Comparison of ENCODE assay signal across 8 cellular contexts in genomic region chr19:46785980-46786235, GRCh38. TPM values are rescaled to one million over a fixed set of nuclear protein-coding genes. Genes with fewer than 3 reads are reported as not detected.
DNase-seq lines count a peak whose midpoint lies in the region; ATAC-seq and TF ChIP-seq lines count a peak whose summit lies in the region.

No MANE protein-coding gene starts in this region.

- H3K27ac Mint-ChIP-seq in activated T-helper 1 cell treated with anti-CD3 and anti-CD28 coated beads, Interleukin-12 subunit alpha, Interleukin-12 subunit beta, Interleukin-2, Interleukin-4 antibody, amounts not matched to agents 30 ng/mL and 10 ng/mL and 1 ng/mL, durations not matched to agents 14 hours and 24 hours and 36 hours = peak overlapping the region; percentile 92

- peaks cover 51% of the 10 kb centered on the region for H3K4me1 Mint-ChIP-seq in activated T-helper 1 cell treated with anti-CD3 and anti-CD28 coated beads, Interleukin-12 subunit alpha, Interleukin-12 subunit beta, Interleukin-2, Interleukin-4 antibody, amounts not matched to agents 30 ng/mL and 10 ng/mL and 1 ng/mL, durations not matched to agents 14 hours and 24 hours and 36 hours (ENCODE audit: low read depth)

- peaks cover 9% of the 10 kb centered on the region; the same call in 1 of the 2 replicates for H4K20me1 ChIP-seq in SK-N-SH (ENCODE audit: insufficient read depth)

- WGBS in SK-N-SH (ENCODE audit: low lambda C conversion rate) = 62% methylated on average over 4 of the region's 4 CpGs

- TF ChIP-seq RAD21 in SK-N-SH (IDR thresholded peaks at IDR 0.05; ENCODE audit: low read length) = no peak

- DNase-seq in SK-N-SH (no peak), ecto neural progenitor cell (ENCODE audit: low spot score) (no peak)
- no peak for DNase-seq in activated T-helper 1 cell treated with anti-CD3 and anti-CD28 coated beads, Interleukin-12 subunit alpha, Interleukin-12 subunit beta, Interleukin-2, Interleukin-4 antibody, amounts not matched to agents 30 ng/mL and 10 ng/mL and 1 ng/mL, durations not matched to agents 14 hours and 24 hours and 36 hours (ENCODE audit: low spot score)

- H3K27me3 ChIP-seq in SK-N-SH (ENCODE audit: insufficient read depth) (no peaks in the 10 kb centered on the region), iPS-20b (ENCODE audit: insufficient read depth, low read length) (peaks cover 9% of the 10 kb centered on the region), stomach smooth muscle (ENCODE audit: control insufficient read depth in 1 of 2, insufficient read depth in 2 of 2, low read length in 2 of 2) (no peaks in the 10 kb centered on the region)

- no peaks in the 10 kb centered on the region for H3K9me3 Mint-ChIP-seq in activated T-helper 1 cell treated with anti-CD3 and anti-CD28 coated beads, Interleukin-12 subunit alpha, Interleukin-12 subunit beta, Interleukin-2, Interleukin-4 antibody, amounts not matched to agents 30 ng/mL and 10 ng/mL and 1 ng/mL, durations not matched to agents 14 hours and 24 hours and 36 hours

- intact Hi-C loops in activated T-helper 1 cell treated with anti-CD3 and anti-CD28 coated beads, Interleukin-12 subunit alpha, Interleukin-12 subunit beta, Interleukin-2, Interleukin-4 antibody, amounts not matched to agents 30 ng/mL and 10 ng/mL and 1 ng/mL, durations not matched to agents 14 hours and 24 hours and 36 hours (cut with micrococcal nuclease) = loop anchor here (1.0 to 10.0 kb wide), 6 partner anchors 34 to 326 kb away; partner anchors contain the start of genes CALM3, FKRP, STRN4 and ZC3H4

- H3K4me3 Mint-ChIP-seq in activated T-helper 1 cell treated with anti-CD3 and anti-CD28 coated beads, Interleukin-12 subunit alpha, Interleukin-12 subunit beta, Interleukin-2, Interleukin-4 antibody, amounts not matched to agents 30 ng/mL and 10 ng/mL and 1 ng/mL, durations not matched to agents 14 hours and 24 hours and 36 hours = peak overlapping the region; percentile 95

- peaks cover 22% of the 10 kb centered on the region for H3F3A ChIP-seq in SK-N-SH (replicated peaks; ENCODE audit: insufficient read depth)

- H3K79me2 ChIP-seq in SK-N-SH (ENCODE audit: insufficient read depth) = peaks cover 75% of the 10 kb centered on the region

- H3K36me3 ChIP-seq in SK-N-SH (replicated peaks in 1 of 2; ENCODE audit: control insufficient read depth in 1 of 2, insufficient read depth in 2 of 2, low read length in 1 of 2) = peaks cover 8 to 24% of the 10 kb centered on the region in 2 experiments
- peaks cover 48% of the 10 kb centered on the region for H3K36me3 ChIP-seq in iPS-20b (ENCODE audit: insufficient read depth, low read depth, low read length)
- H3K36me3 ChIP-seq in stomach smooth muscle (ENCODE audit: control insufficient read depth in 2 of 2, insufficient read depth in 2 of 2, low read length in 2 of 2) = peaks cover 0 to 10% of the 10 kb centered on the region in 2 donors

- no peak overlapping the region for H2AFZ ChIP-seq in SK-N-SH (ENCODE audit: low read depth)

- H3K36me3 Mint-ChIP-seq in activated T-helper 1 cell treated with anti-CD3 and anti-CD28 coated beads, Interleukin-12 subunit alpha, Interleukin-12 subunit beta, Interleukin-2, Interleukin-4 antibody, amounts not matched to agents 30 ng/mL and 10 ng/mL and 1 ng/mL, durations not matched to agents 14 hours and 24 hours and 36 hours (ENCODE audit: low read depth) = peaks cover 57% of the 10 kb centered on the region

- POLR2A ChIA-PET in SK-N-SH (lab: Yijun Ruan, JAX) = interaction anchor here (0.6 kb wide), 1 partner anchor 40 kb away, joined by 3 read pairs; the partner anchor contains the start of gene FKRP

- TF ChIP-seq CTCF in SK-N-SH (IDR thresholded peaks at IDR 0.05) = no peak

- ATAC-seq in SK-N-SH treated with all-trans-retinoic acid at 6 μM for 48 hours (no peak), HG02973 (IDR thresholded peaks at IDR 0.05; ENCODE audit: unreplicated experiment) (no peak), GM18517 (IDR thresholded peaks at IDR 0.05; ENCODE audit: unreplicated experiment) (no peak)

- CTCF ChIA-PET in SK-N-SH (lab: Yijun Ruan, JAX) = interaction anchor here (0.6 to 2.3 kb wide), 5 partner anchors 13 to 83 kb away, joined by 3 to 14 read pairs (median 5); no protein-coding TSS in a partner anchor

- H3K27me3 Mint-ChIP-seq in activated T-helper 1 cell treated with anti-CD3 and anti-CD28 coated beads, Interleukin-12 subunit alpha, Interleukin-12 subunit beta, Interleukin-2, Interleukin-4 antibody, amounts not matched to agents 30 ng/mL and 10 ng/mL and 1 ng/mL, durations not matched to agents 14 hours and 24 hours and 36 hours (ENCODE audit: insufficient read depth) = no peaks in the 10 kb centered on the region

- TF ChIP-seq EP300 in SK-N-SH (IDR thresholded peaks at IDR 0.05; ENCODE audit: borderline replicate concordance in 1 of 2, low read depth in 1 of 2, low read length in 1 of 2) = no peak

- H3K9me2 ChIP-seq in SK-N-SH = no peaks in the 10 kb centered on the region

- H3K4me1 ChIP-seq in SK-N-SH (ENCODE audit: control insufficient read depth in 1 of 2, insufficient read depth in 2 of 2, low read depth in 1 of 2, low read length in 1 of 2) = peaks cover 18 to 30% of the 10 kb centered on the region in 2 experiments; a peak in 3 of 4 replicates
- peaks cover 13% of the 10 kb centered on the region; the same call in 1 of the 2 replicates for H3K4me1 ChIP-seq in iPS-20b (ENCODE audit: insufficient read depth, low read length)
- peaks cover 36% of the 10 kb centered on the region for H3K4me1 ChIP-seq in stomach smooth muscle (ENCODE audit: control insufficient read depth, insufficient read depth, low read length)

- peak overlapping the region; percentile 91 for H3K9ac ChIP-seq in SK-N-SH
- H3K9ac ChIP-seq in iPS-20b (ENCODE audit: low read depth, low read length) = peak overlapping the region; percentile 99
- H3K9ac ChIP-seq in stomach smooth muscle (ENCODE audit: low read length in 2 of 2) = peak overlapping the region; percentile 45 to 55

- peak overlapping the region; percentile 62 to 95 for H3K4me3 ChIP-seq in SK-N-SH (ENCODE audit: low read depth in 2 of 2, low read length in 1 of 2)
- H3K4me3 ChIP-seq in iPS-20b (ENCODE audit: low read length) = peak overlapping the region; percentile 99
- H3K4me3 ChIP-seq in stomach smooth muscle (ENCODE audit: low read length in 2 of 2) = peak overlapping the region; percentile 68 to 83

- no peaks in the 10 kb centered on the region for H3K9me3 ChIP-seq in SK-N-SH
- no peaks in the 10 kb centered on the region for H3K9me3 ChIP-seq in iPS-20b (ENCODE audit: insufficient read depth, low read depth, low read length)
- H3K9me3 ChIP-seq in stomach smooth muscle (ENCODE audit: control insufficient read depth in 2 of 2, low read length in 2 of 2) = no peaks in the 10 kb centered on the region

- H3K4me2 ChIP-seq in SK-N-SH = peak overlapping the region; percentile 98

- H3K27ac ChIP-seq in SK-N-SH (ENCODE audit: low read depth in 2 of 2, low read length in 1 of 2) (peak overlapping the region; percentile 87 to 92), iPS-20b (ENCODE audit: low read length) (peak overlapping the region; percentile 64), stomach smooth muscle (ENCODE audit: low read length) (peak overlapping the region; percentile 67)

TF ChIP-seq in SK-N-SH, 30 proteins besides CTCF, POLR2A, EP300 and RAD21 (continues in another document):
- no peak for TF ChIP-seq YY1 (IDR thresholded peaks at IDR 0.05; ENCODE audit: low read depth)
- TF ChIP-seq USF1 (IDR thresholded peaks at IDR 0.05; ENCODE audit: borderline replicate concordance, low read depth) = no peak
- TF ChIP-seq POLR2AphosphoS5 (IDR thresholded peaks at IDR 0.05; ENCODE audit: low read depth, low read length) = no peak
- no peak for TF ChIP-seq MXI1 (IDR thresholded peaks at IDR 0.05; ENCODE audit: low read depth, low read length)

TF ChIP-seq in SK-N-SH treated with all-trans-retinoic acid at 6 μM for 48 hours, 23 proteins besides CTCF, POLR2A, EP300 and RAD21 (continues in another document):
- TF ChIP-seq CSDC2 (CRISPR knock-in tag; IDR thresholded peaks at IDR 0.05) = no peak
- TF ChIP-seq, protein P1, sequence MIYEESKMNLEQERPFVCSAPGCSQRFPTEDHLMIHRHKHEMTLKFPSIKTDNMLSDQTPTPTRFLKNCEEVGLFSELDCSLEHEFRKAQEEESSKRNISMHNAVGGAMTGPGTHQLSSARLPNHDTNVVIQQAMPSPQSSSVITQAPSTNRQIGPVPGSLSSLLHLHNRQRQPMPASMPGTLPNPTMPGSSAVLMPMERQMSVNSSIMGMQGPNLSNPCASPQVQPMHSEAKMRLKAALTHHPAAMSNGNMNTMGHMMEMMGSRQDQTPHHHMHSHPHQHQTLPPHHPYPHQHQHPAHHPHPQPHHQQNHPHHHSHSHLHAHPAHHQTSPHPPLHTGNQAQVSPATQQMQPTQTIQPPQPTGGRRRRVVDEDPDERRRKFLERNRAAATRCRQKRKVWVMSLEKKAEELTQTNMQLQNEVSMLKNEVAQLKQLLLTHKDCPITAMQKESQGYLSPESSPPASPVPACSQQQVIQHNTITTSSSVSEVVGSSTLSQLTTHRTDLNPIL (CRISPR knock-in tag; IDR thresholded peaks at IDR 0.05; ENCODE audit: low read depth) = no peak
- no peak for TF ChIP-seq ZNF8 (CRISPR knock-in tag; IDR thresholded peaks at IDR 0.05)
- no peak for TF ChIP-seq ESRRG (CRISPR knock-in tag; IDR thresholded peaks at IDR 0.05)
- no peak for TF ChIP-seq BACH2 (CRISPR knock-in tag; IDR thresholded peaks at IDR 0.05; ENCODE audit: borderline replicate concordance)

RNA-seq across cellular contexts. Expression of gene SLC1A5, which starts 2.5 kb away (rescaled TPM):
- polyA plus RNA-seq in SK-N-SH (2012; rRNA removed) = 76.7 and 80.4 TPM in 2 replicates
- 38.6 and 52.9 TPM in 2 replicates for polyA plus RNA-seq in SK-N-SH (2012; cell fraction: cytosol; rRNA removed)
- polyA plus RNA-seq in SK-N-SH (2012; cell fraction: nucleus; rRNA removed) = 59.2 and 69.9 TPM in 2 replicates
- 264 and 267 TPM in 2 replicates for total RNA-seq in activated T-helper 1 cell treated with anti-CD3 and anti-CD28 coated beads, Interleukin-12 subunit alpha, Interleukin-12 subunit beta, Interleukin-2, Interleukin-4 antibody, amounts not matched to agents 30 ng/mL and 10 ng/mL and 1 ng/mL, durations not matched to agents 14 hours and 24 hours and 36 hours

RNA-seq across cellular contexts. Expression of gene STRN4, which starts 39.7 kb away (rescaled TPM):
- 73.1 and 92.8 TPM in 2 replicates for polyA plus RNA-seq in SK-N-SH (2012; rRNA removed)
- polyA plus RNA-seq in SK-N-SH (2012; cell fraction: cytosol; rRNA removed) = 53.2 and 65.2 TPM in 2 replicates
- 174 and 181 TPM in 2 replicates for polyA plus RNA-seq in SK-N-SH (2012; cell fraction: nucleus; rRNA removed)
- 106 and 116 TPM in 2 replicates for total RNA-seq in activated T-helper 1 cell treated with anti-CD3 and anti-CD28 coated beads, Interleukin-12 subunit alpha, Interleukin-12 subunit beta, Interleukin-2, Interleukin-4 antibody, amounts not matched to agents 30 ng/mL and 10 ng/mL and 1 ng/mL, durations not matched to agents 14 hours and 24 hours and 36 hours

RNA-seq across cellular contexts. Expression of gene FKRP, which starts 40.1 kb away (rescaled TPM):
- polyA plus RNA-seq in SK-N-SH (2012; rRNA removed) = 30.4 and 37.3 TPM in 2 replicates
- polyA plus RNA-seq in SK-N-SH (2012; cell fraction: cytosol; rRNA removed) = 17.3 and 24.0 TPM in 2 replicates
- polyA plus RNA-seq in SK-N-SH (2012; cell fraction: nucleus; rRNA removed) = 89.1 and 93.7 TPM in 2 replicates
- total RNA-seq in activated T-helper 1 cell treated with anti-CD3 and anti-CD28 coated beads, Interleukin-12 subunit alpha, Interleukin-12 subunit beta, Interleukin-2, Interleukin-4 antibody, amounts not matched to agents 30 ng/mL and 10 ng/mL and 1 ng/mL, durations not matched to agents 14 hours and 24 hours and 36 hours = 25.1 and 26.6 TPM in 2 replicates
